In genomic region chr12:131710464-131711457, GRCh38 we compare ENCODE assay signal across 8 cellular contexts. TPM values are rescaled to one million over a fixed set of nuclear protein-coding genes. Genes with fewer than 3 reads are reported as not detected.
DNase-seq lines count a peak whose midpoint lies in the region; ATAC-seq and TF ChIP-seq lines count a peak whose summit lies in the region.

Gene SFSWAP, plus strand, starts transcription at chr12:131711090. Its CDS starts 140 bp downstream, at chr12:131711230.

- in situ Hi-C loops in SK-MEL-5 (cut with HindIII; ENCODE audit: low pct_unique_long_range_greater_than_20kb, low sequenced_read_pairs), result no loop called here

- H3K27ac ChIP-seq in Karpas-422 (ENCODE audit: low read length) (peak within 1 kb of the TSS; percentile 73), gastroesophageal sphincter (peak within 1 kb of the TSS; percentile 68 to 94 (median 92))

- ATAC-seq in GM21825 (IDR thresholded peaks at IDR 0.05; ENCODE audit: unreplicated experiment) (peak; percentile 83), gastroesophageal sphincter (peak; percentile 93)

- H3K27me3 ChIP-seq in Karpas-422 (ENCODE audit: low read length) (no peaks in the 10 kb centered on the region), gastroesophageal sphincter (no peaks in the 10 kb centered on the region)

- H3K79me2 ChIP-seq in Karpas-422 (ENCODE audit: low read length), result peaks cover 44% of the 10 kb centered on the region

- H3K4me3 ChIP-seq in Karpas-422 (ENCODE audit: low read length) (peak within 1 kb of the TSS; percentile 97), gastroesophageal sphincter (peak within 1 kb of the TSS; percentile 67 to 90)

- H4K20me1 ChIP-seq in Karpas-422 (ENCODE audit: insufficient read depth, low read depth, low read length), result peaks cover 18% of the 10 kb centered on the region; the same call in 1 of the 2 replicates

- H3K36me3 ChIP-seq in Karpas-422 (ENCODE audit: insufficient read depth, low read length) (peaks cover 25% of the 10 kb centered on the region), gastroesophageal sphincter (peaks cover under 1 to 20% of the 10 kb centered on the region in 2 donors)

- peak; percentile 36 to 40 for TF ChIP-seq POLR2A in gastroesophageal sphincter (IDR thresholded peaks at IDR 0.05)

- H3K9me3 ChIP-seq in Karpas-422 (ENCODE audit: low read length) (no peaks in the 10 kb centered on the region), gastroesophageal sphincter (peaks cover 0 to 3% (median 0%) of the 10 kb centered on the region in 3 donors)

- TF ChIP-seq CTCF in gastroesophageal sphincter (IDR thresholded peaks at IDR 0.05), result no peak

- no peak for TF ChIP-seq EP300 in gastroesophageal sphincter (IDR thresholded peaks at IDR 0.05)

- no peaks in the 10 kb centered on the region for H3K9me2 ChIP-seq in Karpas-422 (replicated peaks; ENCODE audit: insufficient read depth, low read length)

- H2AFZ ChIP-seq in Karpas-422 (ENCODE audit: low read length), result peak within 1 kb of the TSS; percentile 82

- WGBS in gastroesophageal sphincter (ENCODE audit: low coverage in 1 of 2), 2 donors, result 0% methylated on average over 8 to 13 of the region's 90 CpGs

- H3K9ac ChIP-seq in Karpas-422 (ENCODE audit: low read length), result peak within 1 kb of the TSS; percentile 96

- H3K4me1 ChIP-seq in Karpas-422 (ENCODE audit: low read length) (peaks cover 24% of the 10 kb centered on the region), gastroesophageal sphincter (peaks cover 0 to 32% (median 13%) of the 10 kb centered on the region in 3 donors)

- DNase-seq in ELF-1 (ENCODE audit: low read depth, low spot score), result peak; percentile 80
- DNase-seq in Karpas-422, result peak; percentile 92
- DNase-seq in SK-MEL-5 (ENCODE audit: low read depth, low spot score), result peak; percentile 72
- DNase-seq in activated naive CD4-positive, alpha-beta T cell treated with Interleukin-2 at 50 U/mL for 16 hours, result peak; percentile 80
- DNase-seq in nucleus accumbens (lab: John Stamatoyannopoulos, UW), result peak in 54 of 56 donors; percentile 37 to 91 (median 76)
- DNase-seq in superior temporal gyrus (ENCODE audit: extremely low spot score), result peak; percentile 82

- H3K4me2 ChIP-seq in Karpas-422 (ENCODE audit: low read depth, low read length, poor library complexity, severe bottlenecking), result peak within 1 kb of the TSS; percentile 88

RNA-seq across cellular contexts. Expression of gene SFSWAP, which starts in this region (rescaled TPM):
- total RNA-seq in Karpas-422 (2014; rRNA removed; shearing (Covaris generic); ENCODE audit: low replicate concordance), result 30.0 and 48.8 TPM in 2 replicates
- 18.0 and 21.6 TPM in 2 replicates for total RNA-seq in SK-MEL-5 (2014; rRNA removed; shearing (Covaris generic))
- 26.9 and 34.6 TPM in 2 replicates for polyA plus RNA-seq in SK-MEL-5 (2015; cell fraction: cytosol; rRNA removed)
- polyA plus RNA-seq in SK-MEL-5 (2015; cell fraction: nucleus; rRNA removed), result 241 and 257 TPM in 2 replicates
- 10 to 100 TPM; 22.4 to 50.4 (median 32.5) TPM for total RNA-seq in gastroesophageal sphincter

Comparison
In these comparisons a context has a peak if more than half of its experiments do, and no peak if none do; other contexts are left out.
1. Peak in every context shown above with its lines: DNase-seq, ATAC-seq, H3K4me3 ChIP-seq and H3K27ac ChIP-seq.